Comparison of ENCODE assay signal across 9 cellular contexts in the genomic region with DNA sequence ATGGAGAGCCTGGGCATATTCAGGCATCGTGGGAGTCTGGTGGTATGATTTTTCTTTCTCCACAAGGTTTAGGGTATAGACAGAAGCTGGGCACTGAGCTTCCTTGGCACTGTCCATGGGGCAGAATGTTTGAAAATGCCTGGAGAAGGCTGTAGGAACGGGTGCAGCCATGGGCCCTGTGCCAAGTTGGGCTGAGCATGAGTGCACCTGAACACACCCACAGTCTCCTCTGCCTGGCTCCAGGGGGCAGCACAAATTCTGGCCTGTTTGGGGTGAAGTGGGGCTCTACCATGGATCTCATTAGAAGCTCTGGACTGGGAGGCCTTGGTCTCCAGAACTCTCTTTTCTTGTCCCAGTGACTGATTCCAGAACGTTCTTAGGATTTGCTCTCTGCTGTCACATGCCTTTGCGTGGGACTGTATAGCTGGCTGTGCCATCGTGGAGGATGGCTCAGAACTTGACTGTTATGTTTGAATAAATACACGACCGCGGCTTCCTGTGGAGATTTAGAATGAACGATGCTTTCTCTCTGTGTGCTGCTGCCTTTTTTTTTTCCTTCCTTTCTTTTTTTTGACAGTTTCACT.
DNase-seq lines count a peak whose midpoint lies in the region; ATAC-seq and TF ChIP-seq lines count a peak whose summit lies in the region.
"Had no signal": no experiment of that assay in that cellular context is flagged by ENCODE, and none has a peak within 500 bp of the region (broad histone marks: within the 10 kb centered on the region; RNA-seq: fewer than 3 reads in every experiment).

No MANE protein-coding gene starts in this region.

- BruUV-seq in A673 (replicated peaks; lab: Mats Ljungman, UMichigan): no TSS peak

- POLR2A ChIA-PET in A673 (lab: Charles Lee; ENCODE audit: low non-redundant PET): no interaction called here

- intact Hi-C loops in A673 (cut with micrococcal nuclease; ENCODE audit: unreplicated experiment): no loop called here
- intact Hi-C loops in left lung (cut with DNase I): no loop called here

- TF ChIP-seq CTCF in A673 (conservative IDR thresholded peaks at IDR 0.05; ENCODE audit: low read depth, low read length): peak; percentile 36
- TF ChIP-seq CTCF in WERI-Rb-1 (IDR thresholded peaks at IDR 0.05; ENCODE audit: low read depth, low read length): peak; percentile 50
- no peak for TF ChIP-seq CTCF in left lung (IDR thresholded peaks at IDR 0.05)

- no peaks in the 10 kb centered on the region for H3K27me3 ChIP-seq in A673 (replicated peaks; ENCODE audit: insufficient read depth, low read depth, low read length, poor library complexity)
- no peaks in the 10 kb centered on the region for H3K27me3 ChIP-seq in WERI-Rb-1 (ENCODE audit: insufficient read depth, low read depth, severe bottlenecking)
- H3K27me3 ChIP-seq in left lung: no peaks in the 10 kb centered on the region
- H3K27me3 ChIP-seq: Peyer's patch had no signal

- H3K27ac ChIP-seq in A673 (ENCODE audit: low read depth, low read length, poor library complexity, severe bottlenecking) (no peak overlapping the region), WERI-Rb-1 (no peak overlapping the region), left lung (peak overlapping the region in 1 of 2 donors; percentile 13)

- ATAC-seq in left lung (peak; percentile 15), GM21381 (IDR thresholded peaks at IDR 0.05; ENCODE audit: unreplicated experiment) (no peak)

- H3K36me3 ChIP-seq in A673 (ENCODE audit: insufficient read depth, low read length, poor library complexity, severe bottlenecking) (no peaks in the 10 kb centered on the region), WERI-Rb-1 (peaks cover 50% of the 10 kb centered on the region), left lung (peaks cover 0 to 54% of the 10 kb centered on the region in 2 donors)

- CTCF ChIA-PET in A673 (lab: Charles Lee): no interaction called here

- peaks cover 4% of the 10 kb centered on the region for H3K4me1 ChIP-seq in A673 (ENCODE audit: insufficient read depth, low read length, poor library complexity, severe bottlenecking)
- H3K4me1 ChIP-seq in left lung: peaks cover 25 to 33% of the 10 kb centered on the region in 2 donors

- DNase-seq in A673 (ENCODE audit: low spot score) (no peak), H4 (ENCODE audit: low spot score) (peak; percentile 57), WERI-Rb-1 (no peak), left lung (peak in 1 of 2 donors; percentile 83), NCI-H2171 (lab: John Stamatoyannopoulos, UW) (no peak), NCI-H2081 treated with DMSO at 0.1 percent for 48 hours (lab: John Stamatoyannopoulos, UW) (no peak), inferior parietal cortex (ENCODE audit: extremely low spot score) (no peak)

- H3K4me3 ChIP-seq in A673 (ENCODE audit: low read depth, low read length, poor library complexity, severe bottlenecking) (no peak overlapping the region), WERI-Rb-1 (ENCODE audit: low read depth, low read length) (no peak overlapping the region), left lung (no peak overlapping the region)
- H3K4me3 ChIP-seq: Peyer's patch had no signal

- H3K9me3 ChIP-seq in A673 (ENCODE audit: low read depth, low read length, poor library complexity, severe bottlenecking) (no peaks in the 10 kb centered on the region), WERI-Rb-1 (ENCODE audit: severe bottlenecking) (no peaks in the 10 kb centered on the region), left lung (no peaks in the 10 kb centered on the region)
- H3K9me3 ChIP-seq: Peyer's patch had no signal

Comparison
In these comparisons a context has a peak if more than half of its experiments do, and no peak if none do; other contexts are left out.
1. CTCF ChIP-seq: peak in A673 (single experiment) and WERI-Rb-1 (single experiment); none in left lung (0 of 2).